1 cellular context compared by ENCODE assay signal in the genomic region with DNA sequence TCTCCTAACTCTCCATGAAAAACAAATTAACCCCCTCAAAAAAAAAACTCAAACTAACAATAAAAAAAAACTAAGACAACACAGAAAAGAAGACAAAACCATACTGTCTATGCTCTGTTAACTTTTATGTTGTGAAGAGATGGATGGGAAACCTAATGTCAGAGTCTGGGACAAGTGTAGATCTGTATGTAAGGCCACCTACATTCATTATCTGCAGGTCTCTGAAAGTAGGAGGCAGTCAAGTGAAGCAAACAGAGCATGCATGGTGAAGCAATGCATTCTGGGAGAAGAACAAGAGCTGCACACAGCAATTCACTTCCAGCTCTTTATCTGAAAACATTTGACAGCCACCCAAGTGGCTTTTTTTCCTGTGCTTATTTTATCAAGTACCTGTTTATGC.
TF ChIP-seq lines count a peak whose summit lies in the region.

No MANE protein-coding gene starts in this region.

TF ChIP-seq in GM23338, 12 proteins besides CTCF, POLR2A, EP300 and RAD21 (continued from another document):
- TF ChIP-seq, protein P1, sequence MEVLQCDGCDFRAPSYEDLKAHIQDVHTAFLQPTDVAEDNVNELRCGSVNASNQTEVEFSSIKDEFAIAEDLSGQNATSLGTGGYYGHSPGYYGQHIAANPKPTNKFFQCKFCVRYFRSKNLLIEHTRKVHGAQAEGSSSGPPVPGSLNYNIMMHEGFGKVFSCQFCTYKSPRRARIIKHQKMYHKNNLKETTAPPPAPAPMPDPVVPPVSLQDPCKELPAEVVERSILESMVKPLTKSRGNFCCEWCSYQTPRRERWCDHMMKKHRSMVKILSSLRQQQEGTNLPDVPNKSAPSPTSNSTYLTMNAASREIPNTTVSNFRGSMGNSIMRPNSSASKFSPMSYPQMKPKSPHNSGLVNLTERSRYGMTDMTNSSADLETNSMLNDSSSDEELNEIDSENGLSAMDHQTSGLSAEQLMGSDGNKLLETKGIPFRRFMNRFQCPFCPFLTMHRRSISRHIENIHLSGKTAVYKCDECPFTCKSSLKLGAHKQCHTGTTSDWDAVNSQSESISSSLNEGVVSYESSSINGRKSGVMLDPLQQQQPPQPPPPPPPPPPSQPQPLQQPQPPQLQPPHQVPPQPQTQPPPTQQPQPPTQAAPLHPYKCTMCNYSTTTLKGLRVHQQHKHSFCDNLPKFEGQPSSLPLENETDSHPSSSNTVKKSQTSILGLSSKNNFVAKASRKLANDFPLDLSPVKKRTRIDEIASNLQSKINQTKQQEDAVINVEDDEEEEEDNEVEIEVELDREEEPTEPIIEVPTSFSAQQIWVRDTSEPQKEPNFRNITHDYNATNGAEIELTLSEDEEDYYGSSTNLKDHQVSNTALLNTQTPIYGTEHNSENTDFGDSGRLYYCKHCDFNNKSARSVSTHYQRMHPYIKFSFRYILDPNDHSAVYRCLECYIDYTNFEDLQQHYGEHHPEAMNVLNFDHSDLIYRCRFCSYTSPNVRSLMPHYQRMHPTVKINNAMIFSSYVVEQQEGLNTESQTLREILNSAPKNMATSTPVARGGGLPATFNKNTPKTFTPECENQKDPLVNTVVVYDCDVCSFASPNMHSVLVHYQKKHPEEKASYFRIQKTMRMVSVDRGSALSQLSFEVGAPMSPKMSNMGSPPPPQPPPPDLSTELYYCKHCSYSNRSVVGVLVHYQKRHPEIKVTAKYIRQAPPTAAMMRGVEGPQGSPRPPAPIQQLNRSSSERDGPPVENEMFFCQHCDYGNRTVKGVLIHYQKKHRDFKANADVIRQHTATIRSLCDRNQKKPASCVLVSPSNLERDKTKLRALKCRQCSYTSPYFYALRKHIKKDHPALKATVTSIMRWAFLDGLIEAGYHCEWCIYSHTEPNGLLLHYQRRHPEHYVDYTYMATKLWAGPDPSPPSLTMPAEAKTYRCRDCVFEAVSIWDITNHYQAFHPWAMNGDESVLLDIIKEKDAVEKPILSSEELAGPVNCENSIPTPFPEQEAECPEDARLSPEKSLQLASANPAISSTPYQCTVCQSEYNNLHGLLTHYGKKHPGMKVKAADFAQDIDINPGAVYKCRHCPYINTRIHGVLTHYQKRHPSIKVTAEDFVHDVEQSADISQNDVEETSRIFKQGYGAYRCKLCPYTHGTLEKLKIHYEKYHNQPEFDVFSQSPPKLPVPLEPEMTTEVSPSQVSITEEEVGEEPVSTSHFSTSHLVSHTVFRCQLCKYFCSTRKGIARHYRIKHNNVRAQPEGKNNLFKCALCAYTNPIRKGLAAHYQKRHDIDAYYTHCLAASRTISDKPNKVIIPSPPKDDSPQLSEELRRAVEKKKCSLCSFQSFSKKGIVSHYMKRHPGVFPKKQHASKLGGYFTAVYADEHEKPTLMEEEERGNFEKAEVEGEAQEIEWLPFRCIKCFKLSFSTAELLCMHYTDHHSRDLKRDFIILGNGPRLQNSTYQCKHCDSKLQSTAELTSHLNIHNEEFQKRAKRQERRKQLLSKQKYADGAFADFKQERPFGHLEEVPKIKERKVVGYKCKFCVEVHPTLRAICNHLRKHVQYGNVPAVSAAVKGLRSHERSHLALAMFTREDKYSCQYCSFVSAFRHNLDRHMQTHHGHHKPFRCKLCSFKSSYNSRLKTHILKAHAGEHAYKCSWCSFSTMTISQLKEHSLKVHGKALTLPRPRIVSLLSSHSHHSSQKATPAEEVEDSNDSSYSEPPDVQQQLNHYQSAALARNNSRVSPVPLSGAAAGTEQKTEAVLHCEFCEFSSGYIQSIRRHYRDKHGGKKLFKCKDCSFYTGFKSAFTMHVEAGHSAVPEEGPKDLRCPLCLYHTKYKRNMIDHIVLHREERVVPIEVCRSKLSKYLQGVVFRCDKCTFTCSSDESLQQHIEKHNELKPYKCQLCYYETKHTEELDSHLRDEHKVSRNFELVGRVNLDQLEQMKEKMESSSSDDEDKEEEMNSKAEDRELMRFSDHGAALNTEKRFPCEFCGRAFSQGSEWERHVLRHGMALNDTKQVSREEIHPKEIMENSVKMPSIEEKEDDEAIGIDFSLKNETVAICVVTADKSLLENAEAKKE (CRISPR knock-in tag; IDR thresholded peaks at IDR 0.05) = no peak
TF ChIP-seq in GM23338: peak in this region for 0.
